Comparison of ENCODE assay signal across 8 cellular contexts in the genomic region with DNA sequence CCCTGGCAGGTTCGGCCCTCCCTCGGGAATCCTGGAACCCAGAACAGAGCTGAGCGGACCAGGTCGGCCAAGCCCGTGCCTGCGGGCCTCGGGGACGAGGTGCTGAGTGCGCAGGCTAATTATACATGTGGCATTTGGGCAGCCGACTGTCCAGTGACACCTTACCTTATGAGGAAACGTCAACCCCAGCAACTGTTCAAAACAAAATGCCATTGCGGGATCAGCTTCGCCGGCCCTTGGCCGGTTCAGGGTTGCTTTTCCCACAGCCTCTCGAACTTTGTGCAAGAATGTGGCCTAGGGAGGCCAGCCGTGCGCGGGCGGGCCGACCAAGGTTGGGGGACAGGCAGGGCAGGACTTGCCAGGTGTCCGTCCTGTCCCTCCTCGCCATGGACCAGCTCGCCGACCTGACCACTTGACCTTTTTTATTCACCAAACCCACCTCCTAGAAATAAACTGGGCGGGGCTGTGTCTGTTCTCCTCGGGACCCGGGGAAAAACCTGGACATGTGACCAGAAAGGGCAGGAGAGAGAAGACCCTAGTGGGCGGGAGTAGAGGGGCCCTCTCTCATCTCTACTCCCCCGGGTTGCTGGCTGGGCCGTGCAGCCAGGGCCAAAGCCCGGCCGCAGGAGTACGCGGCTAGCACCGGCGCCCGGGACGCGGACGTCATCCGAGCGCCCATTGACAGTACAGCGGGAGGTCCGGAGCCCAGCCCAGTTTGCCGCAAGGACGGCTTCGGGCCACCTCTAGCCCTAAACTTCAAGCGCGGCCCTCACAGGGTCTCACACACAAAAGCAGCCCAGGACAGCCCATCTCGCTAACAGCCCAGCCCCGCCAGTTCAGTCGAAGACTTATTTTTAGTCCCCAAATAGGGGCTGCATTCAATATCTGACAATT.
DNase-seq lines count a peak whose midpoint lies in the region; ATAC-seq and TF ChIP-seq lines count a peak whose summit lies in the region.

No MANE protein-coding gene starts in this region.

- ATAC-seq in left cardiac atrium (peak; percentile 51 to 56), GM19328 (IDR thresholded peaks at IDR 0.05; ENCODE audit: unreplicated experiment) (no peak), HG03135 (IDR thresholded peaks at IDR 0.05; ENCODE audit: unreplicated experiment) (no peak)

- no peak overlapping the region for H3K27ac Mint-ChIP-seq in activated naive CD8-positive, alpha-beta T cell
- H3K27ac Mint-ChIP-seq in progenitor cell of endocrine pancreas = peak overlapping the region; percentile 94

- intact Hi-C loops in left cardiac atrium (cut with DNase I) = loop anchor here in 1 of 2 donors (10.0 kb wide), 1 partner anchor 249 kb away; a partner anchor contains a TSS

- H3K9me3 Mint-ChIP-seq in activated naive CD8-positive, alpha-beta T cell (ENCODE audit: low read depth) = no peaks in the 10 kb centered on the region
- no peaks in the 10 kb centered on the region for H3K9me3 Mint-ChIP-seq in progenitor cell of endocrine pancreas (ENCODE audit: low read depth)

- TF ChIP-seq CTCF in progenitor cell of endocrine pancreas (IDR thresholded peaks at IDR 0.05; ENCODE audit: unreplicated experiment) = no peak

- H3K4me3 Mint-ChIP-seq in activated naive CD8-positive, alpha-beta T cell = peak overlapping the region; percentile 78
- H3K4me3 Mint-ChIP-seq in progenitor cell of endocrine pancreas (ENCODE audit: low read depth) = peak overlapping the region; percentile 83

- H3K36me3 Mint-ChIP-seq in activated naive CD8-positive, alpha-beta T cell = no peaks in the 10 kb centered on the region
- no peaks in the 10 kb centered on the region for H3K36me3 Mint-ChIP-seq in progenitor cell of endocrine pancreas (ENCODE audit: insufficient read depth)

- H3K4me1 Mint-ChIP-seq in activated naive CD8-positive, alpha-beta T cell (ENCODE audit: low read depth) = peaks cover 18% of the 10 kb centered on the region
- H3K4me1 Mint-ChIP-seq in progenitor cell of endocrine pancreas (ENCODE audit: low read depth) = peaks cover 12% of the 10 kb centered on the region

- DNase-seq in DMS 273 (lab: John Stamatoyannopoulos, UW; ENCODE audit: unreplicated experiment) (peak; percentile 36), DMS 273 treated with DMSO at 0.1 percent for 48 hours (lab: John Stamatoyannopoulos, UW) (no peak), left cardiac atrium (peak; percentile 76), progenitor cell of endocrine pancreas (ENCODE audit: low spot score, unreplicated experiment) (no peak)
- no peak for DNase-seq in activated effector memory CD4-positive, alpha-beta T cell treated with Interleukin-2 at 50 U/mL for 16 hours

- H3K27me3 Mint-ChIP-seq in activated naive CD8-positive, alpha-beta T cell = peaks cover 40% of the 10 kb centered on the region
- peaks cover 36% of the 10 kb centered on the region for H3K27me3 Mint-ChIP-seq in progenitor cell of endocrine pancreas

Comparison
In these comparisons a context has a peak if more than half of its experiments do, and no peak if none do; other contexts are left out.
1. DNase-seq: peak in DMS 273 (single experiment) and left cardiac atrium (single experiment); none in DMS 273 treated with DMSO at 0.1 percent for 48 hours (single experiment), progenitor cell of endocrine pancreas (single experiment) and activated effector memory CD4-positive, alpha-beta T cell treated with Interleukin-2 at 50 U/mL for 16 hours (single experiment).
2. ATAC-seq: peak in left cardiac atrium (2 of 2); none in GM19328 (single experiment) and HG03135 (single experiment).